19 cellular contexts compared by ENCODE assay signal in the genomic region with DNA sequence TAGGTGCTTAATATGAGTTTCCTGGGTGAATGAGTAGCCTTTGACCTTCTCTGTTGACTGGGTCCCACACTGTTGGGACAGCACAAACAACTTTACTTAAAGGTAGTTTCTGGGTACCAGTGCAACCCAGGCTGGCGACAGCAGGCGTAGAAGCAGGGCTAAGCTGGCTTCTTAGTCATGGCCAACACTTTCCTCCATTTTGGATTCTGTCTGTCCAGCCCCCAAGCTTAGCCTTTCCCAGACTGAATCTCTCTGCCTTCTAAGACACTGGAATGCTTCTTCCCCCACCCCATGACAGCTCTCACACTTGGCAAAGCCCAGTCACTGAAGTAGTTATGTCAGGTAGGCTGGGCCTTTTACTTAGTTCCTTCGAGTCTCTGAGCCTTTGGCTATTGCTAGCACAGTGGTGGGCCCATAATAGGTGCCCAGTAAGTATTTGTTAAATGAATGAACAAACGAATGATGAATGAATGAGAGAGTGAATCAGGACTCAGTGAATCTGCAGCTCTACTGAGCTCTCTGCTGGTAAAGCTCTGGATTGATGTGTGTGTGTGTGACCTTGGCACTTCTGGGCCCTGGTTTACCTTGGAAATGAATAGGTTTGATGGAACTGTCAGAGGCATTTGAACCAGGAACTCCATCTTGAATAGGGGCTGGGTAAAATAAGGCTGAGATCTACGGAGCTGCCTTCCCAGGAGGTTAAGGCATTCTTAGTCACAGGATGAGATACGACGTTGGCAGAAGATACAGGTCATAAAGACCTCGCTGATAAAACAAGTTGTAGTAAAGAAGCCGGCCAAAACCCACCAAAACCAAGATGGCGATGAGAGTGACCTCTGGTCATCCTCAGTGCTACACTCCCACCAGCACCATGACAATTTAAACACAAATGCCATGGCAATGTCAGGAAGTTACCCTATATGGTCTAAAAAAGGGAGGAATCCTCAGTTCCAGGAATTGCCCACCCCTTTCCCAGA. TPM values are rescaled to one million over a fixed set of nuclear protein-coding genes. Genes with fewer than 3 reads are reported as not detected.
DNase-seq lines count a peak whose midpoint lies in the region; ATAC-seq, FAIRE-seq and TF ChIP-seq lines count a peak whose summit lies in the region.
"Had no signal": no experiment of that assay in that cellular context is flagged by ENCODE, and none has a peak within 500 bp of the region (broad histone marks: within the 10 kb centered on the region; RNA-seq: fewer than 3 reads in every experiment).

No MANE protein-coding gene starts in this region.

- no peak overlapping the region for H3K4me3 ChIP-seq in CD8-positive, alpha-beta memory T cell (ENCODE audit: low read length)
- H3K4me3 ChIP-seq in K562, result no peak overlapping the region
- H3K4me3 ChIP-seq in neural progenitor cell, result no peak overlapping the region
- H3K4me3 ChIP-seq: mucosa of descending colon, SJCRH30, tibial artery had no signal

- no peak; the same call in 1 of the 2 replicates for TF ChIP-seq POLR2A in K562 (conservative IDR thresholded peaks at IDR 0.05)

- peak overlapping the region in 1 of 2 experiments; percentile 36; a peak in 3 of 4 replicates for H3K9ac ChIP-seq in K562 (ENCODE audit: insufficient read depth in 1 of 2, low read depth in 2 of 2, low read length in 2 of 2)
- H3K9ac ChIP-seq in neural progenitor cell, result no peak overlapping the region

- no peak for TF ChIP-seq RAD21 in K562 (CRISPR knock-in tag; conservative IDR thresholded peaks at IDR 0.05 in 1 of 2, IDR thresholded peaks at IDR 0.05 in 1 of 2)

- peaks cover 0 to 2% (median 0%) of the 10 kb centered on the region in 3 donors for H3K36me3 Mint-ChIP-seq in CD8-positive, alpha-beta memory T cell
- H3K36me3 Mint-ChIP-seq in neural progenitor cell, result no peaks in the 10 kb centered on the region

- H3K4me1 ChIP-seq in CD8-positive, alpha-beta memory T cell (ENCODE audit: insufficient read depth, low read length), result peaks cover 100% of the 10 kb centered on the region
- H3K4me1 ChIP-seq in K562 (replicated peaks in 1 of 2; ENCODE audit: control insufficient read depth in 2 of 2, insufficient read depth in 2 of 2, low read length in 2 of 2) (peaks cover 23 to 24% of the 10 kb centered on the region in 2 experiments), neural progenitor cell (peaks cover 60% of the 10 kb centered on the region)

- TF ChIP-seq CTCF in K562 (IDR thresholded peaks at IDR 0.05 in 2 of 3, conservative IDR thresholded peaks at IDR 0.05 in 1 of 3; ENCODE audit: insufficient read depth in 2 of 3, low read depth in 1 of 3, low read length in 3 of 3) (no peak), neural progenitor cell (IDR thresholded peaks at IDR 0.05) (no peak)

- FAIRE-seq in K562 (lab: Jason Lieb, UNC), result peak; percentile 80

- CTCF ChIA-PET in CD8-positive, alpha-beta memory T cell (lab: Charles Lee), result interaction anchor here (11.7 kb wide), 1 partner anchor 37 kb away, joined by 120 read pairs; no protein-coding TSS in a partner anchor
- CTCF ChIA-PET in K562 (lab: Yijun Ruan, JAX; ENCODE audit: low intra/inter-chr PET ratio), result no interaction called here

- H3K27me3 ChIP-seq in CD8-positive, alpha-beta memory T cell (ENCODE audit: insufficient read depth, low read length, poor library complexity, severe bottlenecking), result no peaks in the 10 kb centered on the region
- no peaks in the 10 kb centered on the region; a peak in 2 of 5 replicates for H3K27me3 ChIP-seq in K562 (ENCODE audit: control insufficient read depth in 2 of 2, insufficient read depth in 2 of 2, low read length in 2 of 2)
- H3K27me3 ChIP-seq in neural progenitor cell, result no peaks in the 10 kb centered on the region
- H3K27me3 ChIP-seq: SJCRH30, tibial artery had no signal

- H3K4me1 Mint-ChIP-seq in CD8-positive, alpha-beta memory T cell, result peaks cover 78 to 94% (median 86%) of the 10 kb centered on the region in 3 donors
- H3K4me1 Mint-ChIP-seq in neural progenitor cell, result peaks cover 76% of the 10 kb centered on the region

- ATAC-seq in K562, result peak; percentile 72
- no peak for ATAC-seq in HG03039 (IDR thresholded peaks at IDR 0.05; ENCODE audit: unreplicated experiment)
- no peak for ATAC-seq in GM18861 (IDR thresholded peaks at IDR 0.05; ENCODE audit: unreplicated experiment)
- no peak for ATAC-seq in HG02623 (IDR thresholded peaks at IDR 0.05; ENCODE audit: unreplicated experiment)
- ATAC-seq: mucosa of descending colon had no signal

- no peak for TF ChIP-seq EP300 in K562 (IDR thresholded peaks at IDR 0.05; ENCODE audit: low read length)

- H3K4me3 Mint-ChIP-seq in CD8-positive, alpha-beta memory T cell, result peak overlapping the region in 1 of 7 donors; percentile 23
- H3K4me3 Mint-ChIP-seq in neural progenitor cell, result no peak overlapping the region

- H2AFZ ChIP-seq in K562 (ENCODE audit: low read depth, low read length) (peak overlapping the region; percentile 86), neural progenitor cell (replicated peaks) (no peak overlapping the region)

- no peaks in the 10 kb centered on the region for H4K20me1 ChIP-seq in K562 (replicated peaks; ENCODE audit: control insufficient read depth, insufficient read depth, low read length)
- H4K20me1 ChIP-seq in neural progenitor cell (ENCODE audit: low read depth), result no peaks in the 10 kb centered on the region

- peak overlapping the region; percentile 42; the same call in 1 of the 2 replicates for H3K4me2 ChIP-seq in K562 (ENCODE audit: insufficient read depth, low read length)
- no peak overlapping the region for H3K4me2 ChIP-seq in neural progenitor cell

- no peaks in the 10 kb centered on the region for H3K9me1 ChIP-seq in K562 (ENCODE audit: control insufficient read depth, insufficient read depth, low read length)

- H3K27me3 Mint-ChIP-seq in CD8-positive, alpha-beta memory T cell, result no peaks in the 10 kb centered on the region
- peaks cover 20% of the 10 kb centered on the region for H3K27me3 Mint-ChIP-seq in neural progenitor cell (ENCODE audit: insufficient read depth, low read depth)

- POLR2A ChIA-PET in CD8-positive, alpha-beta memory T cell (lab: Charles Lee), result interaction anchor here (0.6 kb wide), 1 partner anchor 24 kb away, joined by 4 read pairs; no protein-coding TSS in a partner anchor
- POLR2A ChIA-PET in K562 (lab: Yijun Ruan, JAX), result interaction anchor here (0.6 to 3.7 kb wide), 7 partner anchors 9 to 84 kb away, joined by 3 to 25 read pairs (median 3); partner anchors contain the start of gene ID3

- in situ Hi-C loops in K562 (cut with MboI), result no loop called here

- H3K27ac ChIP-seq in CD8-positive, alpha-beta memory T cell (ENCODE audit: low read depth, low read length), result no peak overlapping the region
- H3K27ac ChIP-seq in KOPT-K1 (ENCODE audit: low read depth, low read length, poor library complexity, severe bottlenecking), result peak overlapping the region; percentile 19
- H3K27ac ChIP-seq in K562 (ENCODE audit: extremely low read depth, low read depth, low read length), result peak overlapping the region; percentile 85
- no peak overlapping the region for H3K27ac ChIP-seq in neural progenitor cell
- H3K27ac ChIP-seq: tibial artery had no signal

- BruUV-seq in K562 (replicated peaks; lab: Mats Ljungman, UMichigan), result TSS peak; percentile 78

- 25% methylated on average over 10 of the region's 10 CpGs for WGBS in K562 (ENCODE audit: insufficient coverage, low coverage, missing lambda C conversion rate)

- intact Hi-C loops in K562 (cut with micrococcal nuclease), result loop anchor here (5.0 kb wide), 1 partner anchor 39 kb away; the partner anchor contains the start of gene ID3

- H3F3A ChIP-seq in neural progenitor cell (ENCODE audit: low read depth), result peaks cover 61% of the 10 kb centered on the region

- H3K79me2 ChIP-seq in K562 (ENCODE audit: control insufficient read depth, insufficient read depth, low read length) (no peaks in the 10 kb centered on the region), neural progenitor cell (ENCODE audit: low read depth) (no peaks in the 10 kb centered on the region)

- H3K9me3 ChIP-seq in CD8-positive, alpha-beta memory T cell (ENCODE audit: low read length), result no peaks in the 10 kb centered on the region
- no peaks in the 10 kb centered on the region for H3K9me3 ChIP-seq in KOPT-K1 (ENCODE audit: insufficient read depth, low read length, poor library complexity, severe bottlenecking)
- H3K9me3 ChIP-seq in K562 (replicated peaks; ENCODE audit: control insufficient read depth, insufficient read depth, low read depth, low read length), result no peaks in the 10 kb centered on the region
- H3K9me3 ChIP-seq in neural progenitor cell (ENCODE audit: low read depth), result no peaks in the 10 kb centered on the region
- H3K9me3 ChIP-seq: mucosa of descending colon, SJCRH30, tibial artery had no signal

- no peaks in the 10 kb centered on the region for H3K36me3 ChIP-seq in CD8-positive, alpha-beta memory T cell (ENCODE audit: insufficient read depth, low read length)
- H3K36me3 ChIP-seq in KOPT-K1 (ENCODE audit: insufficient read depth, low read length) (no peaks in the 10 kb centered on the region), K562 (ENCODE audit: control insufficient read depth, insufficient read depth, low read length) (no peaks in the 10 kb centered on the region), neural progenitor cell (no peaks in the 10 kb centered on the region)
- H3K36me3 ChIP-seq: SJCRH30, tibial artery had no signal

- no peak for DNase-seq in CD8-positive, alpha-beta memory T cell
- peak in 1 of 4 experiments; percentile 69 for DNase-seq in K562 (ENCODE audit: extremely low read depth in 1 of 4, low spot score in 3 of 4)
- no peak for DNase-seq in neural progenitor cell (ENCODE audit: low spot score)
- DNase-seq in activated gamma-delta T cell (lab: John Stamatoyannopoulos, UW), result no peak
- DNase-seq: activated CD4-positive, alpha-beta T cell treated with anti-CD3 and anti-CD28 coated beads for 4 hours; activated T-cell treated with anti-CD3 and anti-CD28 coated beads, Interleukin-2, amount 50 U/mL, for 1 hour; C1 segment of cervical spinal cord; central memory CD4-positive, alpha-beta T cell; effector CD8-positive, alpha-beta T cell; kidney glomerular epithelial cell; mucosa of descending colon; NCI-H187 treated with DMSO at 0.1 percent for 48 hours; SJCRH30; stimulated activated CD4-positive, alpha-beta T cell treated with anti-CD3 and anti-CD28 coated beads, Interleukin-4, amount 100 ng/mL, for 4 hours; tibial artery had no signal

- H3K27ac Mint-ChIP-seq in CD8-positive, alpha-beta memory T cell, result peak overlapping the region in 5 of 8 donors; percentile 7 to 74 (median 59)
- H3K27ac Mint-ChIP-seq in neural progenitor cell, result peak overlapping the region; percentile 80

- H3K9me3 Mint-ChIP-seq in CD8-positive, alpha-beta memory T cell, result no peaks in the 10 kb centered on the region
- H3K9me3 Mint-ChIP-seq in neural progenitor cell, result no peaks in the 10 kb centered on the region

RNA-seq across cellular contexts. Expression of gene ID3, which starts 37.4 kb away (rescaled TPM):
- 10 to 100 TPM; 18.4 to 19.3 TPM for total RNA-seq in CD8-positive, alpha-beta memory T cell
- 4.7 TPM for polyA plus RNA-seq in CD8-positive, alpha-beta memory T cell
- total RNA-seq in K562 (2011; cell fraction: chromatin; rRNA removed; ENCODE audit: low replicate concordance), result 41.1 and 121 TPM in 2 replicates
- total RNA-seq in K562 (2011; cell fraction: nucleolus; rRNA removed), result 126 and 137 TPM in 2 replicates
- 87.5 and 98.1 TPM in 2 replicates for total RNA-seq in K562 (2011; cell fraction: nucleoplasm; rRNA removed)
- total RNA-seq in K562 (2014; rRNA removed), result 50.9 and 59.4 TPM in 2 replicates
- 12.6 and 17.2 TPM in 2 replicates for total RNA-seq in K562 (2014; rRNA removed; fragmentation: Illumina TruSeq; extraction: Trizol)
- total RNA-seq in K562 (2015; rRNA removed; fragmentation: Illumina TruSeq; extraction: Trizol), result 17.7 and 20.4 TPM in 2 replicates
- 42.2 and 44.8 TPM in 2 replicates for total RNA-seq in K562 (2021)
- polyA plus RNA-seq in K562 (2011; rRNA removed), result 28.6 and 59.8 TPM in 2 replicates
- polyA plus RNA-seq in K562 (2011; cell fraction: cytosol; rRNA removed), result 78.3 and 218 TPM in 2 replicates
- 52.1 and 90.3 TPM in 2 replicates for polyA plus RNA-seq in K562 (2011; cell fraction: nucleus; rRNA removed)
- 63.0 and 66.6 TPM in 2 replicates for polyA plus RNA-seq in K562 (2012)
- 23.5 and 30.8 TPM in 2 replicates for polyA plus RNA-seq in K562 (2014; fragmentation: Illumina TruSeq; extraction: Trizol)
- 10 to 100 TPM in 1 of 2 experiments, 1 to 10 TPM in 1; 6.8 to 13.2 TPM for polyA plus RNA-seq in K562 (2014; fragmentation: Nextera tagmentation; extraction: Ambion mirVana)
- 44.4 and 54.2 TPM in 2 replicates for polyA plus RNA-seq in K562 (2014; rRNA removed)
- polyA minus RNA-seq in K562 (2011; rRNA and poly(A)+ RNA removed), result 9.7 and 17.8 TPM in 2 replicates
- polyA minus RNA-seq in K562 (2011; cell fraction: cytosol; rRNA and poly(A)+ RNA removed), result 23.9 and 44.6 TPM in 2 replicates
- polyA minus RNA-seq in K562 (2011; cell fraction: nucleus; rRNA and poly(A)+ RNA removed), result 65.3 and 68.1 TPM in 2 replicates
- 99.9 and 235 TPM in 2 replicates for total RNA-seq in neural progenitor cell (ENCODE audit: low replicate concordance)

Comparison
In these comparisons a context has a peak if more than half of its experiments do, and no peak if none do; other contexts are left out.
1. H3K27ac ChIP-seq: peak in KOPT-K1 (single experiment) and K562 (single experiment); none in CD8-positive, alpha-beta memory T cell (single experiment) and neural progenitor cell (single experiment).